1 cellular context compared by ENCODE assay signal in the genomic region with DNA sequence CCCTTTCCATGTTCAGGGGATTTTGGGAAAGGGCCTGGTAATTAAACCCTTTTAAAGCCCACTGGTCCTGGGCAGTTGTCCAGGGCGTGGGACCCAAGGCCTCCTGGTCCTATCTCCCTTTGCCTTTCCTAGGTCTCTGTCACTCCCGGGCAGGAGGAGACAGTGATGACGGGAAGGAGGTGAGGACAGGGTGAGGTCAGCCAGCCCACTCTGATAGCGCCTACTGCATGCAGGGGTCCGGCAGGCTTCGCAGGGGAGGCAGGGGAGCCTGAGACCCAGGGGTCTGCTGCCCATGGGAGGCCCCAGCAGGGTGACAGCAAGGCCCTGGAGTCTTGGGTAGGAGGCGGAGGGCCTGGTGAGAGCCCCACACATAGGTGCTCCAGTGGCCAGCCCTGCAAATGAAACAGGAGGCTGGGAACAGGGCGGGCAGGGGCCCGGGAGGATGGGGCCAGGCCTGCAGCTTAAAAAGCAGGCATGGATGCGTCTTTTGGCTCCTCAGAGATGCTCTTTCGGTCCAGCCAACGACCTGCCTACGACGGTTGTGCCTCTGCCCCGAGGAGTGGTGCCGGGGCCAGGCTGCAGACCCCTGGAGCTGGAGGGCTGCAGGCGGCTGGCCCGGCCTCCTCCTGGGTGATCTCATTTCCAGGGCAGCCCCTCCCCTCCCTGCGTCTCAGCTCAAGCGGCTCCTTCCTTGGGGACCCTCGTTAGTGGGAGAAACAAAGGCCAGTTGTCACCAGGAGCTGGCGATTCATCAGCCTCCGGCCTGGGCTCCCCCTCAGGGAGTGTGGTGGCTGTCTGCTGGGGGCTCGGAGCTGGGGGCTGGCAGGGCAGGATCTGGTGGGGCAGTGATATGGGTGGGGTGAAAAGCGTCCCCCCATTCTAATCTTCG.
TF ChIP-seq lines count a peak whose summit lies in the region.

No MANE protein-coding gene starts in this region.

TF ChIP-seq in IMR-90, 13 proteins besides CTCF, POLR2A, EP300 and RAD21 (continued from another document):
- TF ChIP-seq FOS (IDR thresholded peaks at IDR 0.05; ENCODE audit: low read depth, low read length), result no peak
- no peak for TF ChIP-seq MAZ (IDR thresholded peaks at IDR 0.05; ENCODE audit: borderline replicate concordance, low read depth, low read length)
- no peak for TF ChIP-seq CEBPB (IDR thresholded peaks at IDR 0.05; ENCODE audit: low read depth, low read length)
